In genomic region chr3:45623434-45623833, GRCh38 we compare ENCODE assay signal across 17 cellular contexts. TPM values are rescaled to one million over a fixed set of nuclear protein-coding genes. Genes with fewer than 3 reads are reported as not detected.
DNase-seq lines count a peak whose midpoint lies in the region; ATAC-seq and TF ChIP-seq lines count a peak whose summit lies in the region.
"Had no signal": no experiment of that assay in that cellular context is flagged by ENCODE, and none has a peak within 500 bp of the region (broad histone marks: within the 10 kb centered on the region; RNA-seq: fewer than 3 reads in every experiment).

No MANE protein-coding gene starts in this region.

- no peak for ATAC-seq in stimulated activated naive B cell treated with anti-CD40 and anti-IgM and Interleukin-4, amounts not matched to agents 10 μg/mL and 1 μg/mL and 100 μg/mL, for 72 hours (replicated peaks)
- no peak for ATAC-seq in HG02938 (IDR thresholded peaks at IDR 0.05; ENCODE audit: unreplicated experiment)

- peaks cover 29% of the 10 kb centered on the region for H3K36me3 Mint-ChIP-seq in endothelial cell (ENCODE audit: low read depth, unreplicated experiment)
- H3K36me3 Mint-ChIP-seq in stimulated activated naive B cell treated with anti-CD40 and anti-IgM and Interleukin-4, amounts not matched to agents 10 μg/mL and 1 μg/mL and 100 μg/mL, for 72 hours = peaks cover 7 to 39% of the 10 kb centered on the region in 2 donors

- H3K27me3 Mint-ChIP-seq in endothelial cell (ENCODE audit: unreplicated experiment) = peaks cover 5% of the 10 kb centered on the region
- H3K27me3 Mint-ChIP-seq in stimulated activated naive B cell treated with anti-CD40 and anti-IgM and Interleukin-4, amounts not matched to agents 10 μg/mL and 1 μg/mL and 100 μg/mL, for 72 hours = no peaks in the 10 kb centered on the region

- peak; percentile 74 for DNase-seq in SIG-M5 treated with dmso at 0.1 percent for 504 hours (lab: John Stamatoyannopoulos, UW; ENCODE audit: unreplicated experiment)
- DNase-seq in SIG-M5 (lab: John Stamatoyannopoulos, UW) = no peak
- peak; percentile 59 for DNase-seq in NOMO-1 treated with DMSO at 0.1 percent for 48 hours (lab: John Stamatoyannopoulos, UW; ENCODE audit: unreplicated experiment)
- DNase-seq in endothelial cell (ENCODE audit: low spot score) = no peak
- DNase-seq in stimulated activated naive B cell treated with anti-CD40 and anti-IgM and Interleukin-4, amounts not matched to agents 10 μg/mL and 1 μg/mL and 100 μg/mL, for 72 hours = no peak
- no peak for DNase-seq in GM10266 (ENCODE audit: extremely low spot score)
- DNase-seq in Ammon's horn (ENCODE audit: low spot score) = no peak
- DNase-seq: COR-L47, DMS153, EL, NCI-H1417 treated with DMSO at 0.1 percent for 48 hours, NCI-H2029 treated with DMSO at 0.1 percent for 48 hours, NCI-H226, NCI-H526, Peyer's patch, Right ventricle myocardium superior had no signal

- H3K4me1 Mint-ChIP-seq in endothelial cell (ENCODE audit: unreplicated experiment) = peaks cover 5% of the 10 kb centered on the region
- peaks cover 24% of the 10 kb centered on the region in 2 donors for H3K4me1 Mint-ChIP-seq in stimulated activated naive B cell treated with anti-CD40 and anti-IgM and Interleukin-4, amounts not matched to agents 10 μg/mL and 1 μg/mL and 100 μg/mL, for 72 hours

- no peak overlapping the region for H3K27ac Mint-ChIP-seq in endothelial cell (ENCODE audit: unreplicated experiment)
- peak overlapping the region; percentile 76 for H3K27ac Mint-ChIP-seq in stimulated activated naive B cell treated with anti-CD40 and anti-IgM and Interleukin-4, amounts not matched to agents 10 μg/mL and 1 μg/mL and 100 μg/mL, for 72 hours

- H3K9me3 Mint-ChIP-seq in endothelial cell (ENCODE audit: unreplicated experiment) = no peaks in the 10 kb centered on the region
- no peaks in the 10 kb centered on the region for H3K9me3 Mint-ChIP-seq in stimulated activated naive B cell treated with anti-CD40 and anti-IgM and Interleukin-4, amounts not matched to agents 10 μg/mL and 1 μg/mL and 100 μg/mL, for 72 hours

- H3K4me3 Mint-ChIP-seq in endothelial cell (ENCODE audit: unreplicated experiment) = peak overlapping the region; percentile 18
- H3K4me3 Mint-ChIP-seq in stimulated activated naive B cell treated with anti-CD40 and anti-IgM and Interleukin-4, amounts not matched to agents 10 μg/mL and 1 μg/mL and 100 μg/mL, for 72 hours = no peak overlapping the region

- TF ChIP-seq CTCF in endothelial cell (IDR thresholded peaks at IDR 0.05; ENCODE audit: unreplicated experiment) (no peak), GM10266 (IDR thresholded peaks at IDR 0.05; ENCODE audit: control insufficient read depth, insufficient read depth, low read depth, missing control alignments) (no peak)

RNA-seq across cellular contexts. Expression of gene LIMD1, which starts 28.9 kb away (rescaled TPM):
- total RNA-seq in endothelial cell (ENCODE audit: unreplicated experiment) = 56.1 TPM

Comparison
In these comparisons a context has a peak if more than half of its experiments do, and no peak if none do; other contexts are left out.
1. DNase-seq: peak in SIG-M5 treated with dmso at 0.1 percent for 504 hours (single experiment) and NOMO-1 treated with DMSO at 0.1 percent for 48 hours (single experiment); none in SIG-M5 (single experiment), endothelial cell (single experiment), stimulated activated naive B cell treated with anti-CD40 and anti-IgM and Interleukin-4, amounts not matched to agents 10 μg/mL and 1 μg/mL and 100 μg/mL, for 72 hours (single experiment), GM10266 (single experiment) and Ammon's horn (single experiment).